14 cellular contexts compared by ENCODE assay signal in genomic region chr16:27769561-27770222, GRCh38.
DNase-seq lines count a peak whose midpoint lies in the region; ATAC-seq and TF ChIP-seq lines count a peak whose summit lies in the region.
"Had no signal": no experiment of that assay in that cellular context is flagged by ENCODE, and none has a peak within 500 bp of the region (broad histone marks: within the 10 kb centered on the region; RNA-seq: fewer than 3 reads in every experiment).

No MANE protein-coding gene starts in this region.

- H3K4me2 ChIP-seq in GM23248 (ENCODE audit: unreplicated experiment): no peak overlapping the region

- H3K36me3 ChIP-seq in GM23248 (ENCODE audit: low read depth) (no peaks in the 10 kb centered on the region), sigmoid colon (peaks cover 0 to 71% (median 25%) of the 10 kb centered on the region in 4 donors)

- DNase-seq in GM23248 (peak; percentile 15), RPMI7951 (ENCODE audit: low read depth) (peak; percentile 88), fibroblast of the aortic adventitia (ENCODE audit: low read depth) (peak; percentile 31), retinal pigment epithelial cell (ENCODE audit: low read depth) (peak; percentile 90), sigmoid colon (no peak)
- no peak for DNase-seq in activated CD8-positive, alpha-beta memory T cell treated with anti-CD3 and anti-CD28 coated beads, Interleukin-2, amount 50 U/mL, for 4 hours
- DNase-seq: activated CD4-positive, alpha-beta T cell treated with anti-CD3 and anti-CD28 coated beads for 48 hours; activated gamma-delta T cell treated with Interleukin-2 at 50 U/mL for 16 hours; effector CD4-positive, alpha-beta T cell; heart right ventricle; NCI-H2029; small intestine had no signal

- ATAC-seq in GM18505 (IDR thresholded peaks at IDR 0.05; ENCODE audit: unreplicated experiment) (no peak), HG03354 (IDR thresholded peaks at IDR 0.05; ENCODE audit: poor library complexity, severe bottlenecking, unreplicated experiment) (no peak)

- no peak for TF ChIP-seq EP300 in sigmoid colon (IDR thresholded peaks at IDR 0.05)

- H3K9me3 ChIP-seq in GM23248 (ENCODE audit: low read depth) (no peaks in the 10 kb centered on the region), sigmoid colon (no peaks in the 10 kb centered on the region)

- H3F3A ChIP-seq in GM23248 (ENCODE audit: insufficient read depth): no peaks in the 10 kb centered on the region

- in situ Hi-C loops in GM23248 (cut with MboI): no loop called here

- H3K9ac ChIP-seq in GM23248: no peak overlapping the region

- no peaks in the 10 kb centered on the region for H4K20me1 ChIP-seq in GM23248 (ENCODE audit: insufficient read depth)

- no peak overlapping the region for H3K27ac ChIP-seq in GM23248
- H3K27ac ChIP-seq in sigmoid colon: no peak overlapping the region
- H3K27ac ChIP-seq: heart right ventricle had no signal

- TF ChIP-seq POLR2A in sigmoid colon (IDR thresholded peaks at IDR 0.05): no peak
- TF ChIP-seq POLR2A in GM18505 (IDR thresholded peaks at IDR 0.05; ENCODE audit: borderline replicate concordance, extremely low read depth, insufficient read depth, insufficient read length): no peak

- TF ChIP-seq CTCF in fibroblast of the aortic adventitia (IDR thresholded peaks at IDR 0.05; ENCODE audit: insufficient read depth, low read length) (no peak), retinal pigment epithelial cell (conservative IDR thresholded peaks at IDR 0.05; ENCODE audit: low read depth, low read length) (no peak), sigmoid colon (IDR thresholded peaks at IDR 0.05) (no peak)

- H3K27me3 ChIP-seq in GM23248 (replicated peaks; ENCODE audit: insufficient read depth) (no peaks in the 10 kb centered on the region), sigmoid colon (no peaks in the 10 kb centered on the region)
- H3K27me3 ChIP-seq: heart right ventricle had no signal

- intact Hi-C loops in sigmoid colon (cut with DNase I): no loop called here

- H3K4me3 ChIP-seq in GM23248 (no peak overlapping the region), fibroblast of the aortic adventitia (ENCODE audit: low read depth, low read length) (no peak overlapping the region), retinal pigment epithelial cell (ENCODE audit: low read length) (no peak overlapping the region), sigmoid colon (no peak overlapping the region)
- H3K4me3 ChIP-seq: heart right ventricle had no signal

- no peaks in the 10 kb centered on the region for H3K79me2 ChIP-seq in GM23248 (ENCODE audit: insufficient read depth)

- 87 to 89% methylated on average over 27 of the region's 27 CpGs for WGBS in GM23248 (ENCODE audit: low coverage in 1 of 2, low lambda C conversion rate in 2 of 2, missing lambda C conversion rate in 2 of 2), 2 experiments
- 93 to 94% methylated on average over 27 of the region's 27 CpGs for WGBS in sigmoid colon, 2 donors

- no peak overlapping the region for H2AFZ ChIP-seq in GM23248

- no peaks in the 10 kb centered on the region for H3K9me2 ChIP-seq in GM23248 (ENCODE audit: insufficient read depth)

- H3K4me1 ChIP-seq in GM23248 (ENCODE audit: insufficient read depth) (no peaks in the 10 kb centered on the region), sigmoid colon (no peaks in the 10 kb centered on the region)
- H3K4me1 ChIP-seq: heart right ventricle had no signal

Comparison
In these comparisons a context has a peak if more than half of its experiments do, and no peak if none do; other contexts are left out.
1. DNase-seq: peak in GM23248 (single experiment), RPMI7951 (single experiment), fibroblast of the aortic adventitia (single experiment) and retinal pigment epithelial cell (single experiment); none in sigmoid colon (single experiment) and activated CD8-positive, alpha-beta memory T cell treated with anti-CD3 and anti-CD28 coated beads, Interleukin-2, amount 50 U/mL, for 4 hours (single experiment).